ENCODE assay signal across 8 cellular contexts in the genomic region with DNA sequence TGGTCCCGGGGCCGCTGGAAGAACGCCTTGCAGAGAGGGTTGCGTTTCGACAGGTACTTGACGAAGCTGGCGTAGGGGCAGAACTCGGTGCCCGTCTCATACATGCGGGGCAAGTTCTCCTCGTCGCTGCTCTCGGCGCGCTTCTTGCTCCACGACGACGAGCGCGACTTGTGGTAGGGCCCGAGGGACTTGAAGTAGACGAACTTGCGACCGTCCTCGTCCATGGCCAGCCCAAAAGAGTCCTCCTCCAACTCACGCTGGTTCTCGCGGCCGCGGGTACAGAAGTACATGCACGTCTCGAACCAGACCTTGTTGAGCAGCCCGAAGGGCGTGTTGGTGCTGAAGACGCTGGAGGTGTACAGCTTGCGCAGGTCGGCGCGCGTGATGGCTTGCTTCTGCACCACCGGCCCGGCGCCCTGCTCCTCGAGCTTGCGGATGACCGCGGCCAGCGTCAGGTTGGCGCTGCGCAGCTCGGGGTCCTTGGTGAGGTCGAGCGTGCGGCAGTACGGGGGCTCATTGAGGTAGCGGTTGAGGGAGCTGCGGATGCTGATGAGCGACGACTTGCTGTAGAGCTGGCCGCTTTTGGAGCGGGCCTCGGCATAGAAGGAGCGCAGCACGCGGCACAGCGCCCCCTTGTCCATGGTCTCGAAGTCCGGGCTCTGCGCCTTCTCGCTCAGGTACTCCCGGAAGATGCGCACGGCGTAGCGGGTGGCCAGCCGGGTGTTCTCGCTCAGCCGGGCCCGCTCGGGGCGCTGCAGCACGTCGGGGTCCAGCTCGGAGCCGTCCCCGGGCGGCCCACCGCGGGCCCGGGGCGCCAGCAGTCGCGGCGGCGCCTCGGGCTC. TPM values are rescaled to one million over a fixed set of nuclear protein-coding genes. Genes with fewer than 3 reads are reported as not detected.
DNase-seq lines count a peak whose midpoint lies in the region; ATAC-seq, FAIRE-seq and TF ChIP-seq lines count a peak whose summit lies in the region.

No MANE protein-coding gene starts in this region.

- peak overlapping the region; percentile 83; the same call in 1 of the 2 replicates for H3K9ac ChIP-seq in SK-N-SH
- H3K9ac ChIP-seq in iPS-15b (ENCODE audit: low read depth, low read length) = no peak overlapping the region

- peak; percentile 62 for ATAC-seq in HG02943 (IDR thresholded peaks at IDR 0.05; ENCODE audit: low read depth, unreplicated experiment)
- peak; percentile 58 for ATAC-seq in body of pancreas

- peak overlapping the region; percentile 90 for H2AFZ ChIP-seq in SK-N-SH (ENCODE audit: low read depth)

- TF ChIP-seq POLR2A in body of pancreas (IDR thresholded peaks at IDR 0.05) (peak in 1 of 3 donors; percentile 21), sigmoid colon (IDR thresholded peaks at IDR 0.05) (no peak)

- H4K20me1 ChIP-seq in SK-N-SH (ENCODE audit: insufficient read depth) = no peaks in the 10 kb centered on the region; the same call in 1 of the 2 replicates

- FAIRE-seq in GM18507 (lab: Jason Lieb, UNC) = peak; percentile 72
- no peak for FAIRE-seq in D721Med (lab: Jason Lieb, UNC)

- H3K4me3 ChIP-seq in SK-N-SH (ENCODE audit: low read depth in 2 of 2, low read length in 1 of 2) (peak overlapping the region; percentile 81 to 89), body of pancreas (peak overlapping the region; percentile 59 to 69), iPS-15b (ENCODE audit: low read depth, low read length) (peak overlapping the region; percentile 61), sigmoid colon (peak overlapping the region; percentile 61 to 75 (median 70))

- peak; percentile 51 for TF ChIP-seq CTCF in SK-N-SH (IDR thresholded peaks at IDR 0.05)
- peak in 5 of 7 experiments; percentile 18 to 49 (median 45) for TF ChIP-seq CTCF in body of pancreas (IDR thresholded peaks at IDR 0.05)
- peak in 2 of 4 experiments; percentile 16 to 41 for TF ChIP-seq CTCF in sigmoid colon (IDR thresholded peaks at IDR 0.05)
- TF ChIP-seq CTCF in D721Med (IDR thresholded peaks at IDR 0.05; ENCODE audit: insufficient read depth, missing control alignments) = no peak

- TF ChIP-seq EP300 in SK-N-SH (IDR thresholded peaks at IDR 0.05; ENCODE audit: borderline replicate concordance in 1 of 2, low read depth in 1 of 2, low read length in 1 of 2) = no peak
- no peak for TF ChIP-seq EP300 in sigmoid colon (IDR thresholded peaks at IDR 0.05)

- H3K9me3 ChIP-seq in SK-N-SH = no peaks in the 10 kb centered on the region
- no peaks in the 10 kb centered on the region for H3K9me3 ChIP-seq in body of pancreas
- H3K9me3 ChIP-seq in iPS-15b (ENCODE audit: control insufficient read depth, insufficient read depth, low read length) = no peaks in the 10 kb centered on the region
- no peaks in the 10 kb centered on the region for H3K9me3 ChIP-seq in sigmoid colon

- intact Hi-C loops in body of pancreas (cut with DNase I) (no loop called here), sigmoid colon (cut with DNase I) (loop anchor here (5.0 to 10.0 kb wide), 3 partner anchors 110 to 453 kb away; partner anchors contain the start of gene SS18)

- peak overlapping the region; percentile 98 for H3K4me2 ChIP-seq in SK-N-SH

- POLR2A ChIA-PET in SK-N-SH (lab: Yijun Ruan, JAX) = interaction anchor here (0.9 to 2.4 kb wide), 5 partner anchors 43 to 225 kb away, joined by 3 to 11 read pairs (median 4); no protein-coding TSS in a partner anchor

- H3K27me3 ChIP-seq in SK-N-SH (ENCODE audit: insufficient read depth) (no peaks in the 10 kb centered on the region), body of pancreas (no peaks in the 10 kb centered on the region), iPS-15b (ENCODE audit: control insufficient read depth, insufficient read depth, low read length) (peaks cover 64% of the 10 kb centered on the region), sigmoid colon (peaks cover 10 to 32% (median 25%) of the 10 kb centered on the region in 3 donors)

- H3K4me1 ChIP-seq in SK-N-SH (ENCODE audit: control insufficient read depth in 1 of 2, insufficient read depth in 2 of 2, low read depth in 1 of 2, low read length in 1 of 2) (peaks cover 9 to 34% of the 10 kb centered on the region in 2 experiments; a peak in 3 of 4 replicates), body of pancreas (peaks cover 65% of the 10 kb centered on the region), iPS-15b (ENCODE audit: control insufficient read depth, insufficient read depth, low read length) (peaks cover 11% of the 10 kb centered on the region), sigmoid colon (peaks cover 0 to 56% (median 53%) of the 10 kb centered on the region in 4 donors)

- peaks cover 46% of the 10 kb centered on the region for H3K79me2 ChIP-seq in SK-N-SH (ENCODE audit: insufficient read depth)

- H3K27ac ChIP-seq in SK-N-SH (ENCODE audit: low read depth in 2 of 2, low read length in 1 of 2) (peak overlapping the region in 1 of 2 experiments; percentile 85; a peak in 1 of 4 replicates), body of pancreas (peak overlapping the region in 3 of 4 donors; percentile 80 to 86 (median 81)), sigmoid colon (peak overlapping the region; percentile 55 to 74 (median 72))

- CTCF ChIA-PET in SK-N-SH (lab: Yijun Ruan, JAX) = interaction anchor here (0.5 to 4.8 kb wide), 40 partner anchors 9 to 909 kb away, joined by 3 to 30 read pairs (median 4); no protein-coding TSS in a partner anchor

- H3K36me3 ChIP-seq in SK-N-SH (replicated peaks in 1 of 2; ENCODE audit: control insufficient read depth in 1 of 2, insufficient read depth in 2 of 2, low read length in 1 of 2) (peaks cover 0 to 2% of the 10 kb centered on the region in 2 experiments), body of pancreas (replicated peaks in 1 of 2; ENCODE audit: insufficient read depth in 1 of 2, low read depth in 2 of 2) (no peaks in the 10 kb centered on the region), iPS-15b (ENCODE audit: control insufficient read depth, insufficient read depth, low read length) (no peaks in the 10 kb centered on the region), sigmoid colon (no peaks in the 10 kb centered on the region)

- DNase-seq in GM18507 (ENCODE audit: extremely low spot score, insufficient read length, low read depth) (peak; percentile 55), SK-N-SH (peak; percentile 90), body of pancreas (peak; percentile 67 to 82 (median 78)), sigmoid colon (peak; percentile 86), NCI-H446 treated with DMSO at 0.1 percent for 48 hours (lab: John Stamatoyannopoulos, UW) (no peak), D721Med (ENCODE audit: insufficient read length, low spot score) (no peak)

- peak; percentile 50 for TF ChIP-seq RAD21 in SK-N-SH (IDR thresholded peaks at IDR 0.05; ENCODE audit: low read length)

- 95% methylated on average over 47 of the region's 96 CpGs for WGBS in SK-N-SH (ENCODE audit: low lambda C conversion rate)
- 29 to 61% methylated on average over 42 to 86 of the region's 96 CpGs for WGBS in body of pancreas, 2 donors
- WGBS in sigmoid colon, 2 donors = 25 to 50% methylated on average over 96 of the region's 96 CpGs

- no peaks in the 10 kb centered on the region for H3F3A ChIP-seq in SK-N-SH (replicated peaks; ENCODE audit: insufficient read depth)

- H3K9me2 ChIP-seq in SK-N-SH = no peaks in the 10 kb centered on the region

TF ChIP-seq in SK-N-SH, 30 proteins besides CTCF, POLR2A, EP300 and RAD21:
- TF ChIP-seq SIN3A (IDR thresholded peaks at IDR 0.05; ENCODE audit: borderline replicate concordance, low read depth, low read length) = no peak
- no peak for TF ChIP-seq TCF12 (IDR thresholded peaks at IDR 0.05)
- TF ChIP-seq, protein P1, sequence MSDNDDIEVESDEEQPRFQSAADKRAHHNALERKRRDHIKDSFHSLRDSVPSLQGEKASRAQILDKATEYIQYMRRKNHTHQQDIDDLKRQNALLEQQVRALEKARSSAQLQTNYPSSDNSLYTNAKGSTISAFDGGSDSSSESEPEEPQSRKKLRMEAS (IDR thresholded peaks at IDR 0.05; ENCODE audit: low read depth) = 0 out of 2 replicates have a peak, but pooled peaks have one; percentile 35
- TF ChIP-seq, protein P2, sequence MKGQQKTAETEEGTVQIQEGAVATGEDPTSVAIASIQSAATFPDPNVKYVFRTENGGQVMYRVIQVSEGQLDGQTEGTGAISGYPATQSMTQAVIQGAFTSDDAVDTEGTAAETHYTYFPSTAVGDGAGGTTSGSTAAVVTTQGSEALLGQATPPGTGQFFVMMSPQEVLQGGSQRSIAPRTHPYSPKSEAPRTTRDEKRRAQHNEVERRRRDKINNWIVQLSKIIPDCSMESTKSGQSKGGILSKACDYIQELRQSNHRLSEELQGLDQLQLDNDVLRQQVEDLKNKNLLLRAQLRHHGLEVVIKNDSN (IDR thresholded peaks at IDR 0.05; ENCODE audit: borderline replicate concordance, low read depth) = no peak
- peak; percentile 33; the same call in 1 of the 2 replicates for TF ChIP-seq NRF1 (IDR thresholded peaks at IDR 0.05; ENCODE audit: low read depth, low read length)
- TF ChIP-seq RFX5 (IDR thresholded peaks at IDR 0.05; ENCODE audit: low read length) = no peak
- TF ChIP-seq YY1 (IDR thresholded peaks at IDR 0.05; ENCODE audit: low read depth) = no peak
- TF ChIP-seq CHD2 (IDR thresholded peaks at IDR 0.05; ENCODE audit: low read length, partially characterized antibody) = peak; percentile 50
- TF ChIP-seq TEAD4 (IDR thresholded peaks at IDR 0.05; ENCODE audit: borderline replicate concordance, insufficient read depth) = no peak
- TF ChIP-seq MXI1 (IDR thresholded peaks at IDR 0.05; ENCODE audit: low read depth, low read length) = peak; percentile 52; the same call in 1 of the 2 replicates
- TF ChIP-seq JUND (IDR thresholded peaks at IDR 0.05) = no peak
- TF ChIP-seq RCOR1 (IDR thresholded peaks at IDR 0.05; ENCODE audit: low read length) = 0 out of 2 replicates have a peak, but pooled peaks have one; percentile 53
- TF ChIP-seq MEF2A (IDR thresholded peaks at IDR 0.05; ENCODE audit: borderline replicate concordance, low read depth) = no peak
- peak; percentile 33; the same call in 1 of the 2 replicates for TF ChIP-seq SMC3 (IDR thresholded peaks at IDR 0.05; ENCODE audit: low read depth, low read length)
- no peak for TF ChIP-seq NFIC (IDR thresholded peaks at IDR 0.05; ENCODE audit: borderline replicate concordance)
- no peak for TF ChIP-seq POLR2AphosphoS5 (IDR thresholded peaks at IDR 0.05; ENCODE audit: low read depth, low read length)

RNA-seq across cellular contexts. Expression of gene KCTD1, which starts 0.8 kb away (rescaled TPM):
- 6.4 and 12.8 TPM in 2 replicates for polyA plus RNA-seq in SK-N-SH (2012; rRNA removed)
- polyA plus RNA-seq in SK-N-SH (2012; cell fraction: cytosol; rRNA removed) = 12.7 and 15.4 TPM in 2 replicates
- polyA plus RNA-seq in SK-N-SH (2012; cell fraction: nucleus; rRNA removed) = 11.7 and 14.7 TPM in 2 replicates
- 10 to 100 TPM; 12.2 to 36.3 TPM for total RNA-seq in body of pancreas
- 10 to 100 TPM in 3 of 4 donors, 1 to 10 TPM in 1; 7.1 to 22.4 (median 16.1) TPM for total RNA-seq in sigmoid colon
- polyA plus RNA-seq in sigmoid colon = 10 to 100 TPM in 2 of 3 donors, 1 to 10 TPM in 1; 3.4 to 10.9 (median 10.2) TPM

Comparison
In these comparisons a context has a peak if more than half of its experiments do, and no peak if none do; other contexts are left out.
1. DNase-seq: peak in GM18507 (single experiment), SK-N-SH (single experiment), body of pancreas (4 of 4) and sigmoid colon (single experiment); none in NCI-H446 treated with DMSO at 0.1 percent for 48 hours (single experiment) and D721Med (single experiment).
2. Peak in every context shown above with its lines, with median percentiles within 50 percentile points of each other: H3K4me3 ChIP-seq.